In genomic region chr2:16063955-16064633, GRCh38 we compare ENCODE assay signal across 30 cellular contexts.
DNase-seq lines count a peak whose midpoint lies in the region; ATAC-seq and TF ChIP-seq lines count a peak whose summit lies in the region.
"Had no signal": no experiment of that assay in that cellular context is flagged by ENCODE, and none has a peak within 500 bp of the region (broad histone marks: within the 10 kb centered on the region; RNA-seq: fewer than 3 reads in every experiment).

No MANE protein-coding gene starts in this region.

- H3K4me3 Mint-ChIP-seq in progenitor cell of endocrine pancreas (ENCODE audit: low read depth): no peak overlapping the region
- H3K4me3 Mint-ChIP-seq: B cell; CD14-positive monocyte; CD4-positive, alpha-beta memory T cell; CD4-positive, alpha-beta T cell; CD4-positive, CD25-positive, alpha-beta regulatory T cell; CD8-positive, alpha-beta memory T cell; CD8-positive, alpha-beta T cell had no signal

- H3K36me3 Mint-ChIP-seq in progenitor cell of endocrine pancreas (ENCODE audit: insufficient read depth): peaks cover 7% of the 10 kb centered on the region
- H3K36me3 Mint-ChIP-seq: CD14-positive monocyte; CD4-positive, alpha-beta memory T cell; CD4-positive, CD25-positive, alpha-beta regulatory T cell; CD8-positive, alpha-beta memory T cell; CD8-positive, alpha-beta T cell had no signal

- peaks cover 11% of the 10 kb centered on the region for H3K4me1 ChIP-seq in BE2C
- H3K4me1 ChIP-seq: A549 had no signal

- H3K9me3 ChIP-seq in BE2C: peaks cover 78% of the 10 kb centered on the region

- no peaks in the 10 kb centered on the region for H3K36me3 ChIP-seq in BE2C
- H3K36me3 ChIP-seq: BLaER1 had no signal

- no peaks in the 10 kb centered on the region for H3K27me3 Mint-ChIP-seq in progenitor cell of endocrine pancreas
- H3K27me3 Mint-ChIP-seq: B cell; CD4-positive, alpha-beta T cell; CD4-positive, CD25-positive, alpha-beta regulatory T cell had no signal

- peaks cover 14% of the 10 kb centered on the region for H3K9me3 Mint-ChIP-seq in progenitor cell of endocrine pancreas (ENCODE audit: low read depth)

- no peak for ATAC-seq in HG03095 (IDR thresholded peaks at IDR 0.05; ENCODE audit: unreplicated experiment)
- ATAC-seq in GM18502 (IDR thresholded peaks at IDR 0.05; ENCODE audit: poor library complexity, unreplicated experiment): no peak
- ATAC-seq: A549; CD8-positive, alpha-beta T cell had no signal

- H3K4me1 Mint-ChIP-seq in progenitor cell of endocrine pancreas (ENCODE audit: low read depth): peaks cover 36% of the 10 kb centered on the region
- H3K4me1 Mint-ChIP-seq: B cell; CD14-positive monocyte; CD4-positive, alpha-beta memory T cell; CD4-positive, CD25-positive, alpha-beta regulatory T cell; CD8-positive, alpha-beta memory T cell had no signal

- H3K27ac Mint-ChIP-seq in progenitor cell of endocrine pancreas: peak overlapping the region; percentile 5
- H3K27ac Mint-ChIP-seq: B cell; CD14-positive monocyte; CD4-positive, alpha-beta memory T cell; CD4-positive, alpha-beta T cell; CD4-positive, CD25-positive, alpha-beta regulatory T cell; CD8-positive, alpha-beta memory T cell; CD8-positive, alpha-beta T cell had no signal

- no peak overlapping the region for H3K4me3 ChIP-seq in BE2C (ENCODE audit: low read depth, low read length)
- H3K4me3 ChIP-seq: A549 had no signal

- peak; percentile 90 for DNase-seq in BE2C
- peak; percentile 97 for DNase-seq in SK-N-DZ (ENCODE audit: low spot score)
- no peak for DNase-seq in progenitor cell of endocrine pancreas (ENCODE audit: low spot score, unreplicated experiment)
- no peak for DNase-seq in stimulated activated CD4-positive, alpha-beta T cell treated with anti-CD3 and anti-CD28 coated beads, Interleukin-4, amount 100 ng/mL, for 4 hours
- DNase-seq: 8988T; ACHN; AML-193; C1 segment of cervical spinal cord; Caco-2; Calu3; CD4-positive, alpha-beta memory T cell; CD4-positive, alpha-beta T cell; CD4-positive, CD25-positive, alpha-beta regulatory T cell; CD8-positive, alpha-beta memory T cell; CD8-positive, alpha-beta T cell; COR-L47; DMS 273 treated with DMSO at 0.1 percent for 48 hours; DMS153; DMS53; DMS79; DMS79 treated with DMSO at 0.1 percent for 48 hours; DND-41; EL had no signal

- TF ChIP-seq CTCF in BE2C (IDR thresholded peaks at IDR 0.05; ENCODE audit: low read depth, low read length): no peak
- TF ChIP-seq CTCF in progenitor cell of endocrine pancreas (IDR thresholded peaks at IDR 0.05; ENCODE audit: unreplicated experiment): no peak

- H3K27me3 ChIP-seq in BE2C: no peaks in the 10 kb centered on the region
- H3K27me3 ChIP-seq: BLaER1; BLaER1 treated with 17β-estradiol and CSF1 and Interleukin-3, amounts not matched to agents 10 nM and 100 nM had no signal

Comparison
In these comparisons a context has a peak if more than half of its experiments do, and no peak if none do; other contexts are left out.
1. DNase-seq: peak in BE2C (single experiment) and SK-N-DZ (single experiment); none in progenitor cell of endocrine pancreas (single experiment) and stimulated activated CD4-positive, alpha-beta T cell treated with anti-CD3 and anti-CD28 coated beads, Interleukin-4, amount 100 ng/mL, for 4 hours (0 of 2).